ENCODE assay signal across 1 cellular context in genomic region chr2:57759822-57760300, GRCh38.
TF ChIP-seq lines count a peak whose summit lies in the region.

No MANE protein-coding gene starts in this region.

TF ChIP-seq in GM12878, 131 proteins besides CTCF, POLR2A, EP300 and RAD21 (continued from another document):
- TF ChIP-seq BCLAF1 (IDR thresholded peaks at IDR 0.05) (no peak), CBFB (IDR thresholded peaks at IDR 0.05; ENCODE audit: low read depth) (0 out of 2 replicates have a peak, but pooled peaks have one; percentile 13), ZNF274 (IDR thresholded peaks at IDR 0.05; ENCODE audit: insufficient read depth, insufficient read length) (no peak), SMAD5 (IDR thresholded peaks at IDR 0.05; ENCODE audit: low read depth) (no peak), SRF (IDR thresholded peaks at IDR 0.05; ENCODE audit: low read depth in 2 of 2, low read length in 2 of 2) (0 out of 4 replicates have a peak, but pooled peaks of 1 of the 2 experiments have one; percentile 15), SMC3 (IDR thresholded peaks at IDR 0.05; ENCODE audit: borderline replicate concordance, low read length) (peak; percentile 89), YY1 (IDR thresholded peaks at IDR 0.05; ENCODE audit: low read depth, low read length) (peak; percentile 78), ZBTB11 (CRISPR knock-in tag; IDR thresholded peaks at IDR 0.05) (no peak), ELK1 (IDR thresholded peaks at IDR 0.05; ENCODE audit: low read depth, low read length) (no peak), NR2C1 (IDR thresholded peaks at IDR 0.05) (no peak), ATF3 (IDR thresholded peaks at IDR 0.05; ENCODE audit: borderline replicate concordance, extremely low read depth, low read depth, low read length) (no peak), MYC (IDR thresholded peaks at IDR 0.05; ENCODE audit: insufficient read depth, insufficient read length, insufficient replicate concordance, low read length, severe bottlenecking) (no peak), SP1 (IDR thresholded peaks at IDR 0.05; ENCODE audit: low read depth, low read length) (no peak), MEF2A (IDR thresholded peaks at IDR 0.05; ENCODE audit: insufficient read depth, low read depth, low read length) (no peak), SREBF1 (IDR thresholded peaks at IDR 0.05; ENCODE audit: low read length) (no peak), POU2F2 (IDR thresholded peaks at IDR 0.05; ENCODE audit: borderline replicate concordance, low read depth, low read length) (peak; percentile 74; the same call in 1 of the 3 replicates), RELA (IDR thresholded peaks at IDR 0.05; ENCODE audit: borderline replicate concordance, partially characterized antibody) (no peak), MAX (IDR thresholded peaks at IDR 0.05; ENCODE audit: low read depth, low read length) (0 out of 2 replicates have a peak, but pooled peaks have one; percentile 34), MEF2B (IDR thresholded peaks at IDR 0.05; ENCODE audit: partially characterized antibody, poor library complexity, severe bottlenecking) (no peak), NRF1 (conservative IDR thresholded peaks at IDR 0.05; ENCODE audit: low read depth, low read length) (no peak), WRNIP1 (IDR thresholded peaks at IDR 0.05; ENCODE audit: borderline replicate concordance, low read depth, low read length) (no peak), FOS (IDR thresholded peaks at IDR 0.05; ENCODE audit: borderline replicate concordance, extremely low read depth, insufficient read length) (no peak), ZNF217 (IDR thresholded peaks at IDR 0.05) (no peak), MXI1 (IDR thresholded peaks at IDR 0.05; ENCODE audit: low read depth, low read length) (no peak; the same call in 1 of the 2 replicates), RUNX3 (IDR thresholded peaks at IDR 0.05; ENCODE audit: low read length) (no peak; the same call in 1 of the 2 replicates), NBN (IDR thresholded peaks at IDR 0.05) (no peak), CBX5 (IDR thresholded peaks at IDR 0.05; ENCODE audit: low read depth) (0 out of 2 replicates have a peak, but pooled peaks have one; percentile 56), HCFC1 (IDR thresholded peaks at IDR 0.05; ENCODE audit: low read length) (no peak), SMARCA5 (IDR thresholded peaks at IDR 0.05) (peak; percentile 91), ESRRA (IDR thresholded peaks at IDR 0.05; ENCODE audit: low read length) (no peak), RB1 (IDR thresholded peaks at IDR 0.05; ENCODE audit: borderline replicate concordance) (0 out of 2 replicates have a peak, but pooled peaks have one; percentile 48), TCF12 (IDR thresholded peaks at IDR 0.05; ENCODE audit: low read depth, low read length) (peak; percentile 88), ZBTB33 (IDR thresholded peaks at IDR 0.05) (no peak), ZNF24 (IDR thresholded peaks at IDR 0.05) (peak; percentile 35; the same call in 1 of the 2 replicates), ATF7 (IDR thresholded peaks at IDR 0.05; ENCODE audit: low read depth) (no peak), LARP7 (IDR thresholded peaks at IDR 0.05) (0 out of 2 replicates have a peak, but pooled peaks have one; percentile 31), KAT2A (conservative IDR thresholded peaks at IDR 0.05; ENCODE audit: control insufficient read depth, low read depth, low read length) (no peak), KDM1A (IDR thresholded peaks at IDR 0.05; ENCODE audit: borderline replicate concordance) (no peak), POLR2AphosphoS5 (IDR thresholded peaks at IDR 0.05; ENCODE audit: low read length) (no peak), FOXM1 (IDR thresholded peaks at IDR 0.05; ENCODE audit: low read depth, low read length) (no peak; the same call in 1 of the 2 replicates), IRF4 (IDR thresholded peaks at IDR 0.05; ENCODE audit: low read depth, low read length) (peak; percentile 57; the same call in 1 of the 2 replicates), NFXL1 (IDR thresholded peaks at IDR 0.05; ENCODE audit: borderline replicate concordance) (no peak), CHD1 (IDR thresholded peaks at IDR 0.05; ENCODE audit: low read depth, low read length) (no peak), BHLHE40 (IDR thresholded peaks at IDR 0.05; ENCODE audit: borderline replicate concordance in 1 of 2, low read depth in 2 of 2, low read length in 1 of 2) (peak in 1 of 2 experiments; percentile 22; a peak in 1 of 4 replicates), ZNF207 (IDR thresholded peaks at IDR 0.05; ENCODE audit: borderline replicate concordance) (peak; percentile 81), CEBPB (IDR thresholded peaks at IDR 0.05; ENCODE audit: borderline replicate concordance in 1 of 2, low read depth in 2 of 2, low read length in 2 of 2) (no peak), ETV6 (conservative IDR thresholded peaks at IDR 0.05 in 1 of 2, IDR thresholded peaks at IDR 0.05 in 1 of 2; ENCODE audit: borderline replicate concordance in 1 of 2, low read depth in 1 of 2) (peak in 1 of 2 experiments; percentile 12; a peak in 1 of 4 replicates), ZNF592 (IDR thresholded peaks at IDR 0.05) (peak; percentile 52; the same call in 1 of the 2 replicates)
TF ChIP-seq in GM12878: peak in this region for 20.
